ENCODE assay signal across 12 cellular contexts in the genomic region with DNA sequence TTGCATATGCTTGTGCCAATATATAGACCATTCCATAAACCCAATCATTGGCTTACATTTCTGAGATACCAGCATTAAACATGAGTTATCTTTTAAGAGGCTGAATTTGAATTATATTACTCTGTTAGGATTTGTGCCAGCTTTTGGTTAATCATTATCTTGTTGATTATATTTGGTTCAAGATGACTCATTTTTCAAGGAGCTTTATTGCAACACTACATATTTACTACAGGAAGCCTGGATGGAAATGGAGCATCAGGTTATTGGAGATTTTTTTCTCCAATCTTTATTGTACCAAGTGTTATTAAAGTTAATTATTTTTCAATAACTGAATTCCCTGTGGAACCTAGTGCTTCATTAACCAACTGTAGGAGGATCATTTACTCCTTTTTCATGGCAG. TPM values are rescaled to one million over a fixed set of nuclear protein-coding genes. Genes with fewer than 3 reads are reported as not detected.
DNase-seq lines count a peak whose midpoint lies in the region; ATAC-seq, FAIRE-seq and TF ChIP-seq lines count a peak whose summit lies in the region.
"Had no signal": no experiment of that assay in that cellular context is flagged by ENCODE, and none has a peak within 500 bp of the region (broad histone marks: within the 10 kb centered on the region; RNA-seq: fewer than 3 reads in every experiment).

No MANE protein-coding gene starts in this region.

- no peak overlapping the region for H3K4me3 Mint-ChIP-seq in astrocyte (ENCODE audit: unreplicated experiment)
- H3K4me3 Mint-ChIP-seq in activated CD4-positive, alpha-beta T cell treated with anti-CD3 and anti-CD28 coated beads, Interleukin-2, amount 10 ng/mL, durations not matched to agents 7 days and 5 days, result no peak overlapping the region
- H3K4me3 Mint-ChIP-seq: neural progenitor cell had no signal

- H3K27ac Mint-ChIP-seq in astrocyte (ENCODE audit: unreplicated experiment), result no peak overlapping the region
- no peak overlapping the region for H3K27ac Mint-ChIP-seq in activated CD4-positive, alpha-beta T cell treated with anti-CD3 and anti-CD28 coated beads, Interleukin-2, amount 10 ng/mL, durations not matched to agents 7 days and 5 days
- H3K27ac Mint-ChIP-seq: neural progenitor cell had no signal

- DNase-seq in AG08396 (ENCODE audit: low spot score) (peak; percentile 24), HPDE6-E6E7 (ENCODE audit: extremely low spot score) (peak; percentile 29), astrocyte (ENCODE audit: low read depth) (peak; percentile 70), kidney epithelial cell (ENCODE audit: low read depth) (peak; percentile 50), NCI-H2227 (lab: John Stamatoyannopoulos, UW; ENCODE audit: unreplicated experiment) (no peak), esophagus squamous epithelium (lab: John Stamatoyannopoulos, UW) (no peak)
- DNase-seq in activated CD4-positive, alpha-beta T cell treated with anti-CD3 and anti-CD28 coated beads, Interleukin-2, amount 10 ng/mL, durations not matched to agents 7 days and 5 days, result no peak
- DNase-seq: activated naive CD4-positive, alpha-beta T cell; NCI-H345; stimulated activated naive CD8-positive, alpha-beta T cell treated with anti-CD3 and anti-CD28 coated beads, Interleukin-15, Interleukin-2, amounts not matched to agents 100 U/mL and 50 U/mL, for 24 hours had no signal

- no peak for ATAC-seq in GM18505 (IDR thresholded peaks at IDR 0.05; ENCODE audit: unreplicated experiment)
- ATAC-seq: stimulated activated naive CD8-positive, alpha-beta T cell treated with anti-CD3 and anti-CD28 coated beads, Interleukin-15, Interleukin-2, amounts not matched to agents 100 U/mL and 50 U/mL, for 24 hours had no signal

- TF ChIP-seq CTCF in astrocyte (IDR thresholded peaks at IDR 0.05; ENCODE audit: insufficient read depth, low read depth, low read length) (no peak), kidney epithelial cell (IDR thresholded peaks at IDR 0.05; ENCODE audit: insufficient read depth, low read length, poor library complexity, severe bottlenecking) (no peak), esophagus squamous epithelium (IDR thresholded peaks at IDR 0.05) (no peak)

- POLR2A ChIA-PET in activated CD4-positive, alpha-beta T cell treated with anti-CD3 and anti-CD28 coated beads, Interleukin-2, amount 10 ng/mL, durations not matched to agents 7 days and 5 days (lab: Charles Lee), result no interaction called here

- TF ChIP-seq POLR2A in esophagus squamous epithelium (IDR thresholded peaks at IDR 0.05) (no peak), GM18505 (IDR thresholded peaks at IDR 0.05; ENCODE audit: borderline replicate concordance, extremely low read depth, insufficient read depth, insufficient read length) (no peak)

- intact Hi-C loops in esophagus squamous epithelium (cut with DNase I), result no loop called here

- no peaks in the 10 kb centered on the region for H3K27me3 Mint-ChIP-seq in astrocyte (ENCODE audit: low read depth, unreplicated experiment)
- no peaks in the 10 kb centered on the region for H3K27me3 Mint-ChIP-seq in activated CD4-positive, alpha-beta T cell treated with anti-CD3 and anti-CD28 coated beads, Interleukin-2, amount 10 ng/mL, durations not matched to agents 7 days and 5 days

- no peak overlapping the region for H3K9ac ChIP-seq in astrocyte (ENCODE audit: low read length)
- H3K9ac ChIP-seq: neural progenitor cell had no signal

- H3K9me3 ChIP-seq in astrocyte (ENCODE audit: insufficient read depth, low read depth, low read length), result no peaks in the 10 kb centered on the region
- H3K9me3 ChIP-seq in esophagus squamous epithelium, result no peaks in the 10 kb centered on the region

- H2AFZ ChIP-seq in astrocyte (ENCODE audit: low read depth, low read length), result no peak overlapping the region
- H2AFZ ChIP-seq: neural progenitor cell had no signal

- H4K20me1 ChIP-seq in astrocyte (ENCODE audit: insufficient read depth, low read length), result peaks cover 16% of the 10 kb centered on the region

- no peak overlapping the region for H3K27ac ChIP-seq in astrocyte (ENCODE audit: low read depth, low read length)
- H3K27ac ChIP-seq in esophagus squamous epithelium, result no peak overlapping the region

- peaks cover 15% of the 10 kb centered on the region for H3K4me1 ChIP-seq in astrocyte (ENCODE audit: insufficient read depth, low read length)
- peaks cover 3 to 37% (median 3%) of the 10 kb centered on the region in 3 donors for H3K4me1 ChIP-seq in esophagus squamous epithelium

- H3K4me2 ChIP-seq in astrocyte (ENCODE audit: low read length), result no peak overlapping the region

- no peaks in the 10 kb centered on the region for H3K36me3 Mint-ChIP-seq in astrocyte (ENCODE audit: low read depth, unreplicated experiment)
- peaks cover 21% of the 10 kb centered on the region for H3K36me3 Mint-ChIP-seq in activated CD4-positive, alpha-beta T cell treated with anti-CD3 and anti-CD28 coated beads, Interleukin-2, amount 10 ng/mL, durations not matched to agents 7 days and 5 days (ENCODE audit: low read depth)

- H3K4me1 Mint-ChIP-seq in astrocyte (ENCODE audit: low read depth, unreplicated experiment), result peaks cover 51% of the 10 kb centered on the region
- H3K4me1 Mint-ChIP-seq in activated CD4-positive, alpha-beta T cell treated with anti-CD3 and anti-CD28 coated beads, Interleukin-2, amount 10 ng/mL, durations not matched to agents 7 days and 5 days, result peaks cover 66% of the 10 kb centered on the region

- no peak for FAIRE-seq in astrocyte (lab: Jason Lieb, UNC)

- CTCF ChIA-PET in activated CD4-positive, alpha-beta T cell treated with anti-CD3 and anti-CD28 coated beads, Interleukin-2, amount 10 ng/mL, durations not matched to agents 7 days and 5 days (lab: Charles Lee), result interaction anchor here (1.9 kb wide), 1 partner anchor 100 kb away, joined by 5 read pairs; no protein-coding TSS in a partner anchor

- H3K4me3 ChIP-seq in astrocyte (ENCODE audit: insufficient read depth, low read depth, low read length), result no peak overlapping the region
- H3K4me3 ChIP-seq in kidney epithelial cell (ENCODE audit: low read depth, low read length), result no peak overlapping the region
- no peak overlapping the region for H3K4me3 ChIP-seq in esophagus squamous epithelium
- H3K4me3 ChIP-seq: neural progenitor cell had no signal

- peaks cover 83% of the 10 kb centered on the region for H3K79me2 ChIP-seq in astrocyte (ENCODE audit: insufficient read depth, low read length)

- H3K27me3 ChIP-seq in astrocyte (ENCODE audit: insufficient read depth, low read length) (no peaks in the 10 kb centered on the region), kidney epithelial cell (ENCODE audit: control insufficient read depth, insufficient read depth, low read length) (no peaks in the 10 kb centered on the region), esophagus squamous epithelium (no peaks in the 10 kb centered on the region)
- H3K27me3 ChIP-seq: neural progenitor cell had no signal

- no peaks in the 10 kb centered on the region for H3K36me3 ChIP-seq in astrocyte (ENCODE audit: insufficient read depth, low read length)
- no peaks in the 10 kb centered on the region for H3K36me3 ChIP-seq in kidney epithelial cell (ENCODE audit: control insufficient read depth, insufficient read depth, low read length)
- no peaks in the 10 kb centered on the region for H3K36me3 ChIP-seq in esophagus squamous epithelium
- H3K36me3 ChIP-seq: neural progenitor cell had no signal

- H3K9me3 Mint-ChIP-seq in astrocyte (ENCODE audit: unreplicated experiment), result no peaks in the 10 kb centered on the region
- no peaks in the 10 kb centered on the region for H3K9me3 Mint-ChIP-seq in activated CD4-positive, alpha-beta T cell treated with anti-CD3 and anti-CD28 coated beads, Interleukin-2, amount 10 ng/mL, durations not matched to agents 7 days and 5 days

RNA-seq across cellular contexts. Expression of a gene that starts 26.4 kb away (rescaled TPM):
- total RNA-seq in astrocyte, result 68.2 and 71.9 TPM in 2 replicates
- 28.1 and 33.8 TPM in 2 replicates for total RNA-seq in kidney epithelial cell
- total RNA-seq in esophagus squamous epithelium, result 10 to 100 TPM; 11.6 to 29.8 (median 22.4) TPM
- 10 to 100 TPM; 93.8 to 99.6 TPM for total RNA-seq in activated CD4-positive, alpha-beta T cell treated with anti-CD3 and anti-CD28 coated beads, Interleukin-2, amount 10 ng/mL, durations not matched to agents 7 days and 5 days

Comparison
In these comparisons a context has a peak if more than half of its experiments do, and no peak if none do; other contexts are left out.
1. DNase-seq: peak in AG08396 (single experiment), HPDE6-E6E7 (single experiment), astrocyte (single experiment) and kidney epithelial cell (single experiment); none in NCI-H2227 (single experiment), esophagus squamous epithelium (single experiment) and activated CD4-positive, alpha-beta T cell treated with anti-CD3 and anti-CD28 coated beads, Interleukin-2, amount 10 ng/mL, durations not matched to agents 7 days and 5 days (single experiment).